In genomic region chr5:43603535-43604363, GRCh38 we compare ENCODE assay signal across 8 cellular contexts.
A peak's percentile ranks its signal among the peaks of the same experiment; 100 is the strongest.
DNase-seq lines count a peak whose midpoint lies in the region; ATAC-seq and TF ChIP-seq lines count a peak whose summit lies in the region.

No MANE protein-coding gene starts in this region.

- ATAC-seq in GM19372 (IDR thresholded peaks at IDR 0.05; ENCODE audit: low read depth, unreplicated experiment) (peak; percentile 31), HG03521 (IDR thresholded peaks at IDR 0.05; ENCODE audit: unreplicated experiment) (peak; percentile 26)

- DNase-seq in NOMO-1 treated with DMSO at 0.1 percent for 48 hours (lab: John Stamatoyannopoulos, UW; ENCODE audit: unreplicated experiment), result peak; percentile 98
- peak; percentile 83 for DNase-seq in activated CD8-positive, alpha-beta memory T cell treated with anti-CD3 and anti-CD28 coated beads, Interleukin-2, amount 50 U/mL, for 48 hours
- no peak for DNase-seq in epithelial cell of prostate (ENCODE audit: low read depth, low spot score)
- DNase-seq in stimulated activated CD8-positive, alpha-beta memory T cell treated with anti-CD3 and anti-CD28 coated beads, Interleukin-7, amount 100 ng/mL, for 1 hour (ENCODE audit: low read depth in 2 of 2), result peak; percentile 28 to 29

- H3K9me3 ChIP-seq in mucosa of rectum (ENCODE audit: control insufficient read depth in 2 of 2, low read length in 2 of 2), result no peaks in the 10 kb centered on the region

- H3K36me3 ChIP-seq in mucosa of rectum (ENCODE audit: control insufficient read depth in 2 of 2, insufficient read depth in 2 of 2, low read length in 2 of 2), result peaks cover 0 to 7% of the 10 kb centered on the region in 2 donors

- H3K27ac ChIP-seq in C4-2B, result peak overlapping the region; percentile 60
- H3K27ac ChIP-seq in epithelial cell of prostate, result peak overlapping the region; percentile 53
- peak overlapping the region; percentile 79 to 85 for H3K27ac ChIP-seq in mucosa of rectum (ENCODE audit: low read depth in 2 of 2, low read length in 2 of 2)

- no peaks in the 10 kb centered on the region for H3K27me3 ChIP-seq in mucosa of rectum (ENCODE audit: control insufficient read depth in 2 of 2, insufficient read depth in 2 of 2, low read length in 2 of 2)

- TF ChIP-seq CTCF in C4-2B (conservative IDR thresholded peaks at IDR 0.05), result no peak

- H3K4me3 ChIP-seq in mucosa of rectum (ENCODE audit: low read length in 2 of 2), result peak overlapping the region; percentile 88 to 97

- peaks cover 7 to 17% of the 10 kb centered on the region in 2 donors for H3K4me1 ChIP-seq in mucosa of rectum (ENCODE audit: control insufficient read depth in 2 of 2, insufficient read depth in 2 of 2, low read length in 2 of 2)

- peak overlapping the region; percentile 87 to 95 for H3K9ac ChIP-seq in mucosa of rectum (ENCODE audit: low read depth in 1 of 2, low read length in 2 of 2)
